3 cellular contexts compared by ENCODE assay signal in genomic region chr10:62048919-62049636, GRCh38.
TF ChIP-seq lines count a peak whose summit lies in the region.

No MANE protein-coding gene starts in this region.

TF ChIP-seq in A549, 52 proteins besides CTCF, POLR2A, EP300 and RAD21 (continued from another document and continues in another):
- no peak for TF ChIP-seq HMGXB4 (CRISPR knock-in tag; IDR thresholded peaks at IDR 0.05; ENCODE audit: borderline replicate concordance)
- no peak for TF ChIP-seq RARB (CRISPR knock-in tag; IDR thresholded peaks at IDR 0.05)
- TF ChIP-seq TP53 (CRISPR knock-in tag; IDR thresholded peaks at IDR 0.05) = no peak
- no peak for TF ChIP-seq CHD4 (IDR thresholded peaks at IDR 0.05; ENCODE audit: borderline replicate concordance)
- peak; percentile 43; the same call in 1 of the 2 replicates for TF ChIP-seq GATA3 (IDR thresholded peaks at IDR 0.05; ENCODE audit: borderline replicate concordance)
- TF ChIP-seq JUNB (IDR thresholded peaks at IDR 0.05) = peak; percentile 43; the same call in 1 of the 2 replicates
- TF ChIP-seq CBX8 (IDR thresholded peaks at IDR 0.05) = no peak
- TF ChIP-seq REST (IDR thresholded peaks at IDR 0.05) = no peak
- TF ChIP-seq HDAC2 (IDR thresholded peaks at IDR 0.05) = no peak
- TF ChIP-seq PHF8 (IDR thresholded peaks at IDR 0.05; ENCODE audit: borderline replicate concordance, low read depth) = no peak
- TF ChIP-seq BHLHE40 (IDR thresholded peaks at IDR 0.05; ENCODE audit: low read depth, low read length) = no peak
- TF ChIP-seq SREBF2 (IDR thresholded peaks at IDR 0.05) = no peak
- TF ChIP-seq EHF (CRISPR knock-in tag; IDR thresholded peaks at IDR 0.05) = no peak
- TF ChIP-seq ZNF302 (CRISPR knock-in tag; IDR thresholded peaks at IDR 0.05) = no peak
- TF ChIP-seq E2F6 (IDR thresholded peaks at IDR 0.05; ENCODE audit: borderline replicate concordance, low read depth) = peak; percentile 90
- TF ChIP-seq MYC (IDR thresholded peaks at IDR 0.05; ENCODE audit: borderline replicate concordance, low read length) = no peak
- TF ChIP-seq SMC3 (IDR thresholded peaks at IDR 0.05) = peak; percentile 30; the same call in 1 of the 3 replicates

TF ChIP-seq in HEK293T, 16 proteins besides CTCF, POLR2A, EP300 and RAD21 (continued from another document):
- peak; percentile 83 for TF ChIP-seq PKNOX1 (IDR thresholded peaks at IDR 0.05)

TF ChIP-seq in SK-N-SH, 30 proteins besides CTCF, POLR2A, EP300 and RAD21 (continued from another document):
- TF ChIP-seq ZBTB33 (IDR thresholded peaks at IDR 0.05; ENCODE audit: borderline replicate concordance, low read depth) (no peak), FOXM1 (IDR thresholded peaks at IDR 0.05; ENCODE audit: low read depth) (no peak), POLR2AphosphoS5 (IDR thresholded peaks at IDR 0.05; ENCODE audit: low read depth, low read length) (peak; percentile 92), NRF1 (IDR thresholded peaks at IDR 0.05; ENCODE audit: low read depth, low read length) (no peak), PBX3 (IDR thresholded peaks at IDR 0.05) (peak; percentile 77), TAF1 (IDR thresholded peaks at IDR 0.05; ENCODE audit: borderline replicate concordance, low read depth, low read length) (peak; percentile 90), CHD2 (IDR thresholded peaks at IDR 0.05; ENCODE audit: low read length, partially characterized antibody) (peak; percentile 66), RXRA (IDR thresholded peaks at IDR 0.05; ENCODE audit: borderline replicate concordance, low read depth) (peak; percentile 53; the same call in 1 of the 2 replicates), IRF3 (IDR thresholded peaks at IDR 0.05; ENCODE audit: low read depth, low read length) (no peak), MEF2A (IDR thresholded peaks at IDR 0.05; ENCODE audit: borderline replicate concordance, low read depth) (no peak), NFIC (IDR thresholded peaks at IDR 0.05; ENCODE audit: borderline replicate concordance) (peak; percentile 50; the same call in 1 of the 2 replicates), JUND (IDR thresholded peaks at IDR 0.05) (peak; percentile 59; the same call in 1 of the 2 replicates), REST (IDR thresholded peaks at IDR 0.05; ENCODE audit: low read depth, low read length) (peak; percentile 63; the same call in 1 of the 2 replicates), TCF12 (IDR thresholded peaks at IDR 0.05) (peak; percentile 76), SIN3A (IDR thresholded peaks at IDR 0.05; ENCODE audit: borderline replicate concordance, low read depth, low read length) (peak; percentile 94; the same call in 1 of the 2 replicates), MAX (IDR thresholded peaks at IDR 0.05; ENCODE audit: low read depth) (peak; percentile 96), MXI1 (IDR thresholded peaks at IDR 0.05; ENCODE audit: low read depth, low read length) (peak; percentile 40; the same call in 1 of the 2 replicates), USF2 (IDR thresholded peaks at IDR 0.05; ENCODE audit: borderline replicate concordance, low read depth, low read length) (0 out of 2 replicates have a peak, but pooled peaks have one; percentile 25)
